In the genomic region with DNA sequence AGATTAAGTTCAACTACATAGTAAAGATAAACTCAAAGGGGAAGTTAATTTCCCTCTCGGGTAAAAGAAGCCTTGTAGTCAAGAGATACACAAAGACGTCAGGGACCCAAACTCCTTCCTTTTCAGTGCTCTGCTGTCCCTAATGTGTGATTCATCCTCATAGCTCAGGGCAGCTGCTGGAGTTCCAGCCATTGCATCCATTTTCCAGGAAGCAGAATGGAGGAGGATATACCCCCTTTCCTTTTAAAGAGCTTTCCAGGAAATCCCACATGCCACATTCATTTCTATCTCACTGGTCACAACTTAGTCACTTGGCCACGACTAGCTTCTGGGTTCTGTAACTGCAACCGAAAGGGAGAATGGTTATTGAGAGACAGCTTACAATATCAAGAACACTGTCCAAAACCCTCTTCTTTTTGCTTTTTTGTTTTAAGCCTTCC, we compare ENCODE assay signal across 16 cellular contexts.
DNase-seq lines count a peak whose midpoint lies in the region; ATAC-seq and TF ChIP-seq lines count a peak whose summit lies in the region.
"Had no signal": no experiment of that assay in that cellular context is flagged by ENCODE, and none has a peak within 500 bp of the region (broad histone marks: within the 10 kb centered on the region; RNA-seq: fewer than 3 reads in every experiment).

No MANE protein-coding gene starts in this region.

- peaks cover 14% of the 10 kb centered on the region for H3K4me1 ChIP-seq in BE2C
- H3K4me1 ChIP-seq: Caco-2 had no signal

- H3K27me3 Mint-ChIP-seq in activated naive CD4-positive, alpha-beta T cell treated with anti-CD3 and anti-CD28 coated beads, Interleukin-2, amount 10 ng/mL, durations not matched to agents 7 days and 5 days: no peaks in the 10 kb centered on the region
- H3K27me3 Mint-ChIP-seq in activated naive CD4-positive, alpha-beta T cell treated with anti-CD3 and anti-CD28 coated beads for 36 hours (ENCODE audit: low read depth): no peaks in the 10 kb centered on the region
- no peaks in the 10 kb centered on the region for H3K27me3 Mint-ChIP-seq in activated naive CD8-positive, alpha-beta T cell treated with anti-CD3 and anti-CD28 coated beads, Interleukin-2, amount 10 ng/mL, durations not matched to agents 7 days and 5 days
- H3K27me3 Mint-ChIP-seq: activated B cell treated with CpG ODN at 0.5 μM for 24 hours; IgD-negative memory B cell; naive thymus-derived CD8-positive, alpha-beta T cell had no signal

- H3K27ac Mint-ChIP-seq in activated naive CD4-positive, alpha-beta T cell treated with anti-CD3 and anti-CD28 coated beads, Interleukin-2, amount 10 ng/mL, durations not matched to agents 7 days and 5 days: peak overlapping the region; percentile 72
- H3K27ac Mint-ChIP-seq in activated naive CD4-positive, alpha-beta T cell treated with anti-CD3 and anti-CD28 coated beads for 36 hours: no peak overlapping the region
- peak overlapping the region; percentile 90 for H3K27ac Mint-ChIP-seq in activated naive CD8-positive, alpha-beta T cell treated with anti-CD3 and anti-CD28 coated beads, Interleukin-2, amount 10 ng/mL, durations not matched to agents 7 days and 5 days
- H3K27ac Mint-ChIP-seq: activated B cell treated with CpG ODN at 0.5 μM for 24 hours had no signal

- no peak overlapping the region for H3K4me3 ChIP-seq in BE2C (ENCODE audit: low read depth, low read length)
- H3K4me3 ChIP-seq: lung had no signal

- no peaks in the 10 kb centered on the region for H3K9me3 ChIP-seq in BE2C
- H3K9me3 ChIP-seq: Caco-2 had no signal

- H3K4me1 Mint-ChIP-seq in activated naive CD4-positive, alpha-beta T cell treated with anti-CD3 and anti-CD28 coated beads, Interleukin-2, amount 10 ng/mL, durations not matched to agents 7 days and 5 days: peaks cover 91% of the 10 kb centered on the region
- H3K4me1 Mint-ChIP-seq in activated naive CD4-positive, alpha-beta T cell treated with anti-CD3 and anti-CD28 coated beads for 36 hours (ENCODE audit: low read depth): peaks cover 9% of the 10 kb centered on the region
- H3K4me1 Mint-ChIP-seq in activated naive CD8-positive, alpha-beta T cell treated with anti-CD3 and anti-CD28 coated beads, Interleukin-2, amount 10 ng/mL, durations not matched to agents 7 days and 5 days: peaks cover 75% of the 10 kb centered on the region

- ATAC-seq in activated naive CD8-positive, alpha-beta T cell treated with anti-CD3 and anti-CD28 coated beads, Interleukin-2, amount 10 ng/mL, durations not matched to agents 7 days and 5 days (ENCODE audit: low read depth): peak; percentile 63
- ATAC-seq in stimulated activated naive CD8-positive, alpha-beta T cell treated with anti-CD3 and anti-CD28 coated beads, Interleukin-15, Interleukin-2, amounts not matched to agents 100 U/mL and 50 U/mL, for 24 hours: peak; percentile 80
- ATAC-seq: naive thymus-derived CD8-positive, alpha-beta T cell had no signal

- H3K36me3 ChIP-seq in BE2C: no peaks in the 10 kb centered on the region

- POLR2A ChIA-PET in activated naive CD8-positive, alpha-beta T cell treated with anti-CD3 and anti-CD28 coated beads, Interleukin-2, amount 10 ng/mL, durations not matched to agents 7 days and 5 days (lab: Charles Lee): interaction anchor here (0.8 to 6.0 kb wide), 8 partner anchors 20 to 109 kb away, joined by 3 to 50 read pairs (median 5); a partner anchor contains a TSS

- H3K4me3 Mint-ChIP-seq in activated naive CD4-positive, alpha-beta T cell treated with anti-CD3 and anti-CD28 coated beads, Interleukin-2, amount 10 ng/mL, durations not matched to agents 7 days and 5 days: no peak overlapping the region
- no peak overlapping the region for H3K4me3 Mint-ChIP-seq in activated naive CD4-positive, alpha-beta T cell treated with anti-CD3 and anti-CD28 coated beads for 36 hours
- peak overlapping the region; percentile 49 for H3K4me3 Mint-ChIP-seq in activated naive CD8-positive, alpha-beta T cell treated with anti-CD3 and anti-CD28 coated beads, Interleukin-2, amount 10 ng/mL, durations not matched to agents 7 days and 5 days
- H3K4me3 Mint-ChIP-seq: activated B cell treated with CpG ODN at 0.5 μM for 24 hours; naive thymus-derived CD8-positive, alpha-beta T cell had no signal

- CTCF ChIA-PET in activated naive CD4-positive, alpha-beta T cell treated with anti-CD3 and anti-CD28 coated beads, Interleukin-2, amount 10 ng/mL, durations not matched to agents 7 days and 5 days (lab: Charles Lee): interaction anchor here (0.8 to 1.1 kb wide), 3 partner anchors 29 to 95 kb away, joined by 3 to 4 read pairs (median 3); a partner anchor contains a TSS
- CTCF ChIA-PET in activated naive CD4-positive, alpha-beta T cell treated with anti-CD3 and anti-CD28 coated beads for 36 hours (lab: Charles Lee): interaction anchor here (0.8 to 2.0 kb wide), 2 partner anchors 87 to 177 kb away, joined by 3 to 4 read pairs; no protein-coding TSS in a partner anchor

- TF ChIP-seq CTCF in BE2C (IDR thresholded peaks at IDR 0.05; ENCODE audit: low read depth, low read length): no peak

- no peak for DNase-seq in activated naive CD4-positive, alpha-beta T cell treated with anti-CD3 and anti-CD28 coated beads, Interleukin-2, amount 10 ng/mL, durations not matched to agents 7 days and 5 days
- DNase-seq in activated naive CD4-positive, alpha-beta T cell treated with anti-CD3 and anti-CD28 coated beads for 36 hours: no peak
- DNase-seq in RPMI7951 (ENCODE audit: low read depth): peak; percentile 35
- DNase-seq in activated naive CD8-positive, alpha-beta T cell treated with anti-CD3 and anti-CD28 coated beads, Interleukin-2, amount 10 ng/mL, durations not matched to agents 7 days and 5 days: no peak
- DNase-seq in stimulated activated naive CD8-positive, alpha-beta T cell treated with anti-CD3 and anti-CD28 coated beads, Interleukin-15, Interleukin-2, amounts not matched to agents 100 U/mL and 50 U/mL, for 24 hours: no peak
- no peak for DNase-seq in BE2C
- no peak for DNase-seq in NCI-H1092 treated with DMSO at 0.1 percent for 48 hours (lab: John Stamatoyannopoulos, UW)
- no peak for DNase-seq in AG20443 (ENCODE audit: low spot score)
- DNase-seq: activated B cell treated with CpG ODN at 0.5 μM for 24 hours; Caco-2; naive thymus-derived CD8-positive, alpha-beta T cell; NCI-H1105 treated with DMSO at 0.1 percent for 48 hours; NCI-H2171 treated with DMSO at 0.1 percent for 48 hours; substantia nigra had no signal

- H3K9me3 Mint-ChIP-seq in activated naive CD4-positive, alpha-beta T cell treated with anti-CD3 and anti-CD28 coated beads, Interleukin-2, amount 10 ng/mL, durations not matched to agents 7 days and 5 days: peaks cover 11% of the 10 kb centered on the region
- H3K9me3 Mint-ChIP-seq in activated naive CD4-positive, alpha-beta T cell treated with anti-CD3 and anti-CD28 coated beads for 36 hours: no peaks in the 10 kb centered on the region
- H3K9me3 Mint-ChIP-seq in activated naive CD8-positive, alpha-beta T cell treated with anti-CD3 and anti-CD28 coated beads, Interleukin-2, amount 10 ng/mL, durations not matched to agents 7 days and 5 days: no peaks in the 10 kb centered on the region
- H3K9me3 Mint-ChIP-seq: activated B cell treated with CpG ODN at 0.5 μM for 24 hours; IgD-negative memory B cell; naive thymus-derived CD8-positive, alpha-beta T cell had no signal

- H3K27me3 ChIP-seq in BE2C: no peaks in the 10 kb centered on the region

- intact Hi-C loops in activated naive CD4-positive, alpha-beta T cell treated with anti-CD3 and anti-CD28 coated beads for 36 hours (cut with micrococcal nuclease): no loop called here

- peaks cover 35% of the 10 kb centered on the region for H3K36me3 Mint-ChIP-seq in activated naive CD4-positive, alpha-beta T cell treated with anti-CD3 and anti-CD28 coated beads, Interleukin-2, amount 10 ng/mL, durations not matched to agents 7 days and 5 days
- no peaks in the 10 kb centered on the region for H3K36me3 Mint-ChIP-seq in activated naive CD4-positive, alpha-beta T cell treated with anti-CD3 and anti-CD28 coated beads for 36 hours (ENCODE audit: low read depth)
- H3K36me3 Mint-ChIP-seq in activated naive CD8-positive, alpha-beta T cell treated with anti-CD3 and anti-CD28 coated beads, Interleukin-2, amount 10 ng/mL, durations not matched to agents 7 days and 5 days: peaks cover 28% of the 10 kb centered on the region
